2 cellular contexts compared by ENCODE assay signal in the genomic region with DNA sequence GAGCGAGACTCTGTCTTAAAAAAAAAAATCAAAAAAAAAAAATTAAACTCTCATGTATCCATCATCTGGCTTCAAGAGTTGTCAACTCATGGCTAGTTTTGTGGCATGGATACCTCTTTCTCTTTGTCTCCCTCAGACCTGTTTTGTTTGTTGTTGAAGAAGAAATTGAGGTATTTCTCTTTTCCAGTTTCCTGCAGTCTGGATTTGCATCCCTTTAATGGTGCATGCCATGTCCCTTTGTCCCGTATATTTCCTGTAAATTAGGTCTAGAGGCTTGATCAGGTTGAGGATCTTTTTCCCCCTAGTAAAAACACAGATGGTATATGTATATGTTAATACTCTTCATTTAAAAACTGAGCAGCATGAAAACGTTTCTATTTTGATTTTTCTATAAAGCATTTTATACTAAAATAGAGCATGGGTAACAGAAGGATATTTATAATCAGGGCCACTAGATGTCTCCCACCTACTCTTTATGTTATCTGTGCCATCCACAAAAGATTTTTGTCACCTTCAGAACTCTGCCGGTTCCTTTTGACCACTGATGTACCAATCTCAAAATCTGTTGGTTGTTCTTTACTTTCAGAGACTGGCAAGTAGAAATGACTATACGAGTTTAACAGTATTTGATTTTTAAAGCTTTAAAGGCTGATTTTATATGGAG.
TF ChIP-seq lines count a peak whose summit lies in the region.

No MANE protein-coding gene starts in this region.

TF ChIP-seq in IMR-90, 13 proteins besides CTCF, POLR2A, EP300 and RAD21 (continued from another document):
- TF ChIP-seq SMC3 (IDR thresholded peaks at IDR 0.05; ENCODE audit: low read depth, low read length), result 0 out of 2 replicates have a peak, but pooled peaks have one; percentile 11

TF ChIP-seq in SK-N-SH treated with all-trans-retinoic acid at 6 μM for 48 hours, 23 proteins besides CTCF, POLR2A, EP300 and RAD21 (continued from another document):
- no peak for TF ChIP-seq POU6F1 (CRISPR knock-in tag; IDR thresholded peaks at IDR 0.05; ENCODE audit: borderline replicate concordance, low read depth)
- TF ChIP-seq ARNTL (CRISPR knock-in tag; IDR thresholded peaks at IDR 0.05; ENCODE audit: borderline replicate concordance, low read depth), result no peak
- TF ChIP-seq ESRRG (CRISPR knock-in tag; IDR thresholded peaks at IDR 0.05), result no peak
- no peak for TF ChIP-seq CREB5 (CRISPR knock-in tag; IDR thresholded peaks at IDR 0.05; ENCODE audit: low read depth)
- TF ChIP-seq TOX (CRISPR knock-in tag; IDR thresholded peaks at IDR 0.05; ENCODE audit: borderline replicate concordance), result no peak
- TF ChIP-seq, protein P1, sequence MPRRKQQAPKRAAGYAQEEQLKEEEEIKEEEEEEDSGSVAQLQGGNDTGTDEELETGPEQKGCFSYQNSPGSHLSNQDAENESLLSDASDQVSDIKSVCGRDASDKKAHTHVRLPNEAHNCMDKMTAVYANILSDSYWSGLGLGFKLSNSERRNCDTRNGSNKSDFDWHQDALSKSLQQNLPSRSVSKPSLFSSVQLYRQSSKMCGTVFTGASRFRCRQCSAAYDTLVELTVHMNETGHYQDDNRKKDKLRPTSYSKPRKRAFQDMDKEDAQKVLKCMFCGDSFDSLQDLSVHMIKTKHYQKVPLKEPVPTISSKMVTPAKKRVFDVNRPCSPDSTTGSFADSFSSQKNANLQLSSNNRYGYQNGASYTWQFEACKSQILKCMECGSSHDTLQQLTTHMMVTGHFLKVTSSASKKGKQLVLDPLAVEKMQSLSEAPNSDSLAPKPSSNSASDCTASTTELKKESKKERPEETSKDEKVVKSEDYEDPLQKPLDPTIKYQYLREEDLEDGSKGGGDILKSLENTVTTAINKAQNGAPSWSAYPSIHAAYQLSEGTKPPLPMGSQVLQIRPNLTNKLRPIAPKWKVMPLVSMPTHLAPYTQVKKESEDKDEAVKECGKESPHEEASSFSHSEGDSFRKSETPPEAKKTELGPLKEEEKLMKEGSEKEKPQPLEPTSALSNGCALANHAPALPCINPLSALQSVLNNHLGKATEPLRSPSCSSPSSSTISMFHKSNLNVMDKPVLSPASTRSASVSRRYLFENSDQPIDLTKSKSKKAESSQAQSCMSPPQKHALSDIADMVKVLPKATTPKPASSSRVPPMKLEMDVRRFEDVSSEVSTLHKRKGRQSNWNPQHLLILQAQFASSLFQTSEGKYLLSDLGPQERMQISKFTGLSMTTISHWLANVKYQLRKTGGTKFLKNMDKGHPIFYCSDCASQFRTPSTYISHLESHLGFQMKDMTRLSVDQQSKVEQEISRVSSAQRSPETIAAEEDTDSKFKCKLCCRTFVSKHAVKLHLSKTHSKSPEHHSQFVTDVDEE (CRISPR knock-in tag; IDR thresholded peaks at IDR 0.05), result no peak
- no peak for TF ChIP-seq PPARA (CRISPR knock-in tag; IDR thresholded peaks at IDR 0.05; ENCODE audit: borderline replicate concordance)
- no peak for TF ChIP-seq ZC3H10 (CRISPR knock-in tag; IDR thresholded peaks at IDR 0.05)
- TF ChIP-seq CSDC2 (CRISPR knock-in tag; IDR thresholded peaks at IDR 0.05), result no peak
- TF ChIP-seq, protein P2, sequence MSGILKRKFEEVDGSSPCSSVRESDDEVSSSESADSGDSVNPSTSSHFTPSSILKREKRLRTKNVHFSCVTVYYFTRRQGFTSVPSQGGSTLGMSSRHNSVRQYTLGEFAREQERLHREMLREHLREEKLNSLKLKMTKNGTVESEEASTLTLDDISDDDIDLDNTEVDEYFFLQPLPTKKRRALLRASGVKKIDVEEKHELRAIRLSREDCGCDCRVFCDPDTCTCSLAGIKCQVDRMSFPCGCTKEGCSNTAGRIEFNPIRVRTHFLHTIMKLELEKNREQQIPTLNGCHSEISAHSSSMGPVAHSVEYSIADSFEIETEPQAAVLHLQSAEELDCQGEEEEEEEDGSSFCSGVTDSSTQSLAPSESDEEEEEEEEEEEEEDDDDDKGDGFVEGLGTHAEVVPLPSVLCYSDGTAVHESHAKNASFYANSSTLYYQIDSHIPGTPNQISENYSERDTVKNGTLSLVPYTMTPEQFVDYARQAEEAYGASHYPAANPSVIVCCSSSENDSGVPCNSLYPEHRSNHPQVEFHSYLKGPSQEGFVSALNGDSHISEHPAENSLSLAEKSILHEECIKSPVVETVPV (CRISPR knock-in tag; IDR thresholded peaks at IDR 0.05), result no peak
- TF ChIP-seq TCF4 (CRISPR knock-in tag; IDR thresholded peaks at IDR 0.05; ENCODE audit: borderline replicate concordance), result no peak
- TF ChIP-seq ZNF70 (CRISPR knock-in tag; IDR thresholded peaks at IDR 0.05), result no peak
- TF ChIP-seq ZFP30 (CRISPR knock-in tag; IDR thresholded peaks at IDR 0.05), result no peak
- TF ChIP-seq SNAI2 (CRISPR knock-in tag; IDR thresholded peaks at IDR 0.05), result no peak
- TF ChIP-seq RARB (CRISPR knock-in tag; IDR thresholded peaks at IDR 0.05), result no peak
